Comparison of ENCODE assay signal across 9 cellular contexts in genomic region chr1:97138515-97139032, GRCh38.
A peak's percentile ranks its signal among the peaks of the same experiment; 100 is the strongest.
DNase-seq lines count a peak whose midpoint lies in the region; ATAC-seq and TF ChIP-seq lines count a peak whose summit lies in the region.
"Had no signal": no experiment of that assay in that cellular context is flagged by ENCODE, and none has a peak within 500 bp of the region (broad histone marks: within the 10 kb centered on the region; RNA-seq: fewer than 3 reads in every experiment).

No MANE protein-coding gene starts in this region.

- H3K27ac ChIP-seq in caudate nucleus (ENCODE audit: low read depth, low read length) = peak overlapping the region; percentile 16
- peak overlapping the region; percentile 5 for H3K27ac ChIP-seq in smooth muscle cell (ENCODE audit: low read depth)
- H3K27ac ChIP-seq in mesendoderm (ENCODE audit: low read depth, low read length) = no peak overlapping the region
- H3K27ac ChIP-seq: RWPE1 had no signal

- no peak overlapping the region for H3K4ac ChIP-seq in mesendoderm (ENCODE audit: low read depth, low read length)

- peak overlapping the region; percentile 26 for H3K4me3 ChIP-seq in smooth muscle cell
- H3K4me3 ChIP-seq in mesendoderm (ENCODE audit: low read length) = no peak overlapping the region

- no peaks in the 10 kb centered on the region for H3K9me3 ChIP-seq in smooth muscle cell (replicated peaks; ENCODE audit: low read depth)

- H3K27me3 ChIP-seq in smooth muscle cell (ENCODE audit: low read depth) = no peaks in the 10 kb centered on the region
- H3K27me3 ChIP-seq in mesendoderm (ENCODE audit: insufficient read depth, low read length, poor library complexity) = no peaks in the 10 kb centered on the region

- no peak overlapping the region for H4K5ac ChIP-seq in mesendoderm (ENCODE audit: low read length)

- H3K4me1 ChIP-seq in smooth muscle cell (ENCODE audit: low read depth) (no peaks in the 10 kb centered on the region), mesendoderm (ENCODE audit: control insufficient read depth, low read depth, low read length) (no peaks in the 10 kb centered on the region)

- no peak overlapping the region for H3K56ac ChIP-seq in mesendoderm (ENCODE audit: low read length)

- H3K23ac ChIP-seq in mesendoderm (ENCODE audit: low read length) = no peak overlapping the region

- DNase-seq in DMS 273 (lab: John Stamatoyannopoulos, UW; ENCODE audit: unreplicated experiment) = peak; percentile 43
- DNase-seq in DMS 273 treated with DMSO at 0.1 percent for 48 hours (lab: John Stamatoyannopoulos, UW) = no peak
- peak in 3 of 61 donors; percentile 8 to 43 (median 10) for DNase-seq in caudate nucleus (lab: John Stamatoyannopoulos, UW)
- DNase-seq in smooth muscle cell (lab: John Stamatoyannopoulos, UW; ENCODE audit: unreplicated experiment) = no peak
- no peak for DNase-seq in mesendoderm
- no peak for DNase-seq in OCI-M1 (lab: John Stamatoyannopoulos, UW)

- no peaks in the 10 kb centered on the region for H3K36me3 ChIP-seq in smooth muscle cell (ENCODE audit: low read depth)
- no peaks in the 10 kb centered on the region for H3K36me3 ChIP-seq in mesendoderm (ENCODE audit: control insufficient read depth, insufficient read depth, low read length)

- ATAC-seq in HG03135 (IDR thresholded peaks at IDR 0.05; ENCODE audit: unreplicated experiment) (peak; percentile 29), GM21717 (IDR thresholded peaks at IDR 0.05; ENCODE audit: unreplicated experiment) (no peak)

- peak overlapping the region; percentile 83 for H2AFZ ChIP-seq in smooth muscle cell (ENCODE audit: low read depth)

- H4K20me1 ChIP-seq in smooth muscle cell (ENCODE audit: low read depth) = no peaks in the 10 kb centered on the region

- H3K9ac ChIP-seq in smooth muscle cell (ENCODE audit: low read depth) (no peak overlapping the region), mesendoderm (ENCODE audit: low read length) (no peak overlapping the region)

- no peak overlapping the region for H2BK120ac ChIP-seq in mesendoderm (ENCODE audit: low read depth, low read length)

- no peaks in the 10 kb centered on the region for H3F3A ChIP-seq in smooth muscle cell (ENCODE audit: low read depth)

- no peak for TF ChIP-seq CTCF in smooth muscle cell (IDR thresholded peaks at IDR 0.05; ENCODE audit: borderline replicate concordance, insufficient read depth, poor library complexity, severe bottlenecking)

- no peak overlapping the region for H2BK5ac ChIP-seq in mesendoderm (ENCODE audit: low read length)

- H3K18ac ChIP-seq in mesendoderm (ENCODE audit: low read length) = no peak overlapping the region

- H3K79me2 ChIP-seq in smooth muscle cell (ENCODE audit: low read depth) = no peaks in the 10 kb centered on the region
- no peaks in the 10 kb centered on the region for H3K79me2 ChIP-seq in mesendoderm (ENCODE audit: control insufficient read depth, insufficient read depth, low read length)

- no peak overlapping the region for H4K8ac ChIP-seq in mesendoderm (ENCODE audit: low read depth, low read length)

- no peaks in the 10 kb centered on the region for H3K79me1 ChIP-seq in mesendoderm (ENCODE audit: low read length)

- H2AK5ac ChIP-seq in mesendoderm (ENCODE audit: low read length) = no peak overlapping the region

- H2BK15ac ChIP-seq in mesendoderm (replicated peaks; ENCODE audit: low read depth) = no peak overlapping the region

- H3K4me2 ChIP-seq in smooth muscle cell (peak overlapping the region; percentile 79), mesendoderm (ENCODE audit: low read length) (no peak overlapping the region)

- WGBS in smooth muscle cell (ENCODE audit: low lambda C conversion rate) = 34% methylated on average over 4 of the region's 4 CpGs
- WGBS in mesendoderm (ENCODE audit: extremely low coverage, insufficient coverage, low lambda C conversion rate) = no CpG with 5 or more reads among the region's 4 CpGs
